23 cellular contexts compared by ENCODE assay signal in the genomic region with DNA sequence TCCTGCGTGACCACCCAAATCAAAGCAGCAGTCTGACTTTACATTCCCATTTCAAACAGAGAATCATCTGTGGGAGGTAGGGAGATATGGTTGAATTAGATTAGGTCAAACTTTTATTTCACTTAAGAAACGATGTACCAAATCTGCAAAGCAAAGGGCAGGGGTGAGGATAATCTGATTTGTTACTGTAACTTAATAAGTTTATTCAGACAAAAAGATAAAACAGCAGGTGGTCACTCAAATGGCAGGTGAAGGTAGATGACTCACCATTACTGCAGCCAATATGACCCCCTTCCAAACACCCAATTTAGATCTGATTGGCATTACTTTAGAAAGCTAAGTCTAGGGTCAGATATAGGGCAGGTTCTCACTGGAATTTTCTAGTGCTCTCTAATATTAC.
"Had no signal": no experiment of that assay in that cellular context is flagged by ENCODE, and none has a peak within 500 bp of the region (broad histone marks: within the 10 kb centered on the region; RNA-seq: fewer than 3 reads in every experiment).

No MANE protein-coding gene starts in this region.

- DNase-seq: activated CD4-positive, alpha-beta T cell treated with anti-CD3 and anti-CD28 coated beads, Interleukin-2, amount 10 ng/mL, durations not matched to agents 7 days and 5 days; activated CD4-positive, CD25-positive, alpha-beta regulatory T cell treated with anti-CD3 and anti-CD28 coated beads, Interleukin-2, amount 50 U/mL, for 72 hours; activated CD8-positive, alpha-beta T cell treated with anti-CD3 and anti-CD28 coated beads, Interleukin-2, amount 10 ng/mL, durations not matched to agents 7 days and 5 days; activated gamma-delta T cell; activated naive CD4-positive, alpha-beta T cell treated with anti-CD3 and anti-CD28 coated beads, Interleukin-2, amount 50 U/mL, for 16 hours; activated naive CD8-positive, alpha-beta T cell treated with anti-CD3 and anti-CD28 coated beads, Interleukin-2, amount 50 U/mL, for 24 hours; cortex of kidney; endodermal cell; esophagus squamous epithelium; head of caudate nucleus; hypothalamus; left cardiac atrium; retina; stimulated activated CD4-positive, alpha-beta T cell treated with anti-CD3 and anti-CD28 coated beads, Interleukin-4, amount 100 ng/mL, for 1 hour; stimulated activated naive CD4-positive, alpha-beta T cell; testis; trophoblast cell; WERI-Rb-1 had no signal

- H3K27ac Mint-ChIP-seq: activated CD4-positive, alpha-beta T cell treated with anti-CD3 and anti-CD28 coated beads, Interleukin-2, amount 10 ng/mL, durations not matched to agents 7 days and 5 days; activated CD8-positive, alpha-beta T cell treated with anti-CD3 and anti-CD28 coated beads, Interleukin-2, amount 10 ng/mL, durations not matched to agents 7 days and 5 days; activated naive CD8-positive, alpha-beta T cell treated with anti-CD3 and anti-CD28 coated beads, Interleukin-2, amount 50 U/mL, for 24 hours; activated T-helper 1 cell treated with anti-CD3 and anti-CD28 coated beads, Interleukin-12 subunit alpha, Interleukin-12 subunit beta, Interleukin-2, Interleukin-4 antibody, amounts not matched to agents 30 ng/mL and 10 ng/mL and 1 ng/mL, durations not matched to agents 14 hours and 24 hours and 36 hours; endodermal cell; natural killer cell treated with Interleukin-12 subunit alpha and Interleukin-12 subunit beta and Interleukin-15 and Interleukin-18, amount 100 ng/mL, for 72 hours; progenitor cell of endocrine pancreas had no signal

- H3K36me3 ChIP-seq: cardiac muscle cell, esophagus squamous epithelium, gastroesophageal sphincter, WERI-Rb-1 had no signal

- H3K4me3 ChIP-seq: cardiac muscle cell, esophagus squamous epithelium, gastroesophageal sphincter, testis had no signal

- H3K36me3 Mint-ChIP-seq: natural killer cell treated with Interleukin-12 subunit alpha and Interleukin-12 subunit beta and Interleukin-15 and Interleukin-18, amount 100 ng/mL, for 72 hours had no signal

- H3K4me3 Mint-ChIP-seq: activated CD4-positive, alpha-beta T cell treated with anti-CD3 and anti-CD28 coated beads, Interleukin-2, amount 10 ng/mL, durations not matched to agents 7 days and 5 days; activated CD8-positive, alpha-beta T cell treated with anti-CD3 and anti-CD28 coated beads, Interleukin-2, amount 10 ng/mL, durations not matched to agents 7 days and 5 days; activated naive CD8-positive, alpha-beta T cell treated with anti-CD3 and anti-CD28 coated beads, Interleukin-2, amount 50 U/mL, for 24 hours; activated T-helper 1 cell treated with anti-CD3 and anti-CD28 coated beads, Interleukin-12 subunit alpha, Interleukin-12 subunit beta, Interleukin-2, Interleukin-4 antibody, amounts not matched to agents 30 ng/mL and 10 ng/mL and 1 ng/mL, durations not matched to agents 14 hours and 24 hours and 36 hours; endodermal cell; natural killer cell treated with Interleukin-12 subunit alpha and Interleukin-12 subunit beta and Interleukin-15 and Interleukin-18, amount 100 ng/mL, for 72 hours had no signal

- H3K27ac ChIP-seq: cardiac muscle cell, esophagus squamous epithelium, gastroesophageal sphincter, testis, WERI-Rb-1 had no signal

- H3K4me1 Mint-ChIP-seq: activated CD4-positive, alpha-beta T cell treated with anti-CD3 and anti-CD28 coated beads, Interleukin-2, amount 10 ng/mL, durations not matched to agents 7 days and 5 days; activated naive CD8-positive, alpha-beta T cell treated with anti-CD3 and anti-CD28 coated beads, Interleukin-2, amount 50 U/mL, for 24 hours had no signal

- H3K27me3 Mint-ChIP-seq: activated CD4-positive, alpha-beta T cell treated with anti-CD3 and anti-CD28 coated beads, Interleukin-2, amount 10 ng/mL, durations not matched to agents 7 days and 5 days; activated naive CD8-positive, alpha-beta T cell treated with anti-CD3 and anti-CD28 coated beads, Interleukin-2, amount 50 U/mL, for 24 hours; natural killer cell treated with Interleukin-12 subunit alpha and Interleukin-12 subunit beta and Interleukin-15 and Interleukin-18, amount 100 ng/mL, for 72 hours; progenitor cell of endocrine pancreas had no signal

- ATAC-seq: activated CD8-positive, alpha-beta T cell treated with anti-CD3 and anti-CD28 coated beads, Interleukin-2, amount 10 ng/mL, durations not matched to agents 7 days and 5 days; activated naive CD8-positive, alpha-beta T cell treated with anti-CD3 and anti-CD28 coated beads, Interleukin-2, amount 50 U/mL, for 24 hours; gastroesophageal sphincter; left cardiac atrium; natural killer cell treated with Interleukin-12 subunit alpha and Interleukin-12 subunit beta and Interleukin-15 and Interleukin-18, amount 100 ng/mL, for 72 hours had no signal

- H3K27me3 ChIP-seq: cardiac muscle cell, esophagus squamous epithelium, gastroesophageal sphincter, testis had no signal

- H3K9me3 ChIP-seq: esophagus squamous epithelium, gastroesophageal sphincter, testis had no signal

- H3K9me3 Mint-ChIP-seq: activated CD4-positive, alpha-beta T cell treated with anti-CD3 and anti-CD28 coated beads, Interleukin-2, amount 10 ng/mL, durations not matched to agents 7 days and 5 days; activated T-helper 1 cell treated with anti-CD3 and anti-CD28 coated beads, Interleukin-12 subunit alpha, Interleukin-12 subunit beta, Interleukin-2, Interleukin-4 antibody, amounts not matched to agents 30 ng/mL and 10 ng/mL and 1 ng/mL, durations not matched to agents 14 hours and 24 hours and 36 hours had no signal

- H3K4me1 ChIP-seq: esophagus squamous epithelium, gastroesophageal sphincter, testis had no signal
